ENCODE assay signal across 34 cellular contexts in the genomic region with DNA sequence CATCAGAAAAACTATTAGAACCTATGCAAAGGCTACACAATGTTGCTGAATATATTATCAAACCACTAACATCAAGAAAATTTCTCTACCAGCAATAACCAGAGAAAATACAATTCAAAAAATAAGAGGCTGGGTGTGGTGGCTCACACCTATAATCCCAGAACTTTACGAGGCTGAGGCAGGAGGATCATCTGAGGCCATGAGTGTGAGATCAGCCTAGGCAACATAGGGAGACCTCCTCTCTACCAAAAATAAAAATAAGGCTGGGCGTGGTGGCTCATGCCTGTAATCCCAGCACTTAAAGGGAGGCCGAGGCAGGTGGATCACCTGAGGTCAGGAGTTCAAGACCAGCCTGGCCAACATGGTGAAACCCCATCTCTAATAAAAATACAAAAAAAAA.
"Had no signal": no experiment of that assay in that cellular context is flagged by ENCODE, and none has a peak within 500 bp of the region (broad histone marks: within the 10 kb centered on the region; RNA-seq: fewer than 3 reads in every experiment).

No MANE protein-coding gene starts in this region.

- DNase-seq: Karpas-422, Kasumi-1, MG63, MM.1S, MV-4-11, NCI-H1048, NCI-H1092, NCI-H1092 treated with DMSO at 0.1 percent for 48 hours, NCI-H1105, NCI-H1105 treated with DMSO at 0.1 percent for 48 hours, NCI-H1417, NCI-H1417 treated with DMSO at 0.1 percent for 48 hours, NCI-H1436, NCI-H1436 treated with DMSO at 0.1 percent for 48 hours, NCI-H146, NCI-H1694, NCI-H1694 treated with DMSO at 0.1 percent for 48 hours, NCI-H187, NCI-H187 treated with DMSO at 0.1 percent for 48 hours, NCI-H1930, NCI-H2029, NCI-H2029 treated with DMSO at 0.1 percent for 48 hours, NCI-H2081, NCI-H2081 treated with DMSO at 0.1 percent for 48 hours, NCI-H2107, NCI-H2171, NCI-H2171 treated with DMSO at 0.1 percent for 48 hours, NCI-H2227 treated with DMSO at 0.1 percent for 48 hours, NCI-H226, NCI-H345, NCI-H446, NCI-H446 treated with DMSO at 0.1 percent for 48 hours, NCI-H510A, NCI-H510A treated with DMSO at 0.1 percent for 48 hours had no signal

- H3K9me3 ChIP-seq: MG63 had no signal

- H3K4me3 ChIP-seq: MG63 had no signal

- H3K36me3 ChIP-seq: MG63 had no signal

- H3K27me3 ChIP-seq: MG63 had no signal
